In genomic region chr22:20904008-20904979, GRCh38 we compare ENCODE assay signal across 13 cellular contexts. TPM values are rescaled to one million over a fixed set of nuclear protein-coding genes. Genes with fewer than 3 reads are reported as not detected.
DNase-seq lines count a peak whose midpoint lies in the region; ATAC-seq and TF ChIP-seq lines count a peak whose summit lies in the region.
"Had no signal": no experiment of that assay in that cellular context is flagged by ENCODE, and none has a peak within 500 bp of the region (broad histone marks: within the 10 kb centered on the region; RNA-seq: fewer than 3 reads in every experiment).

No MANE protein-coding gene starts in this region.

- ATAC-seq in left lobe of liver (peak; percentile 85), HG03432 (IDR thresholded peaks at IDR 0.05; ENCODE audit: unreplicated experiment) (no peak), GM18861 (IDR thresholded peaks at IDR 0.05; ENCODE audit: unreplicated experiment) (no peak)

- no peaks in the 10 kb centered on the region for H3K27me3 ChIP-seq in A673 (replicated peaks; ENCODE audit: insufficient read depth, low read depth, low read length, poor library complexity)
- H3K27me3 ChIP-seq: colonic mucosa had no signal

- intact Hi-C loops in A673 (cut with micrococcal nuclease; ENCODE audit: unreplicated experiment) = no loop called here

- no peak overlapping the region for H3K4me3 ChIP-seq in A673 (ENCODE audit: low read depth, low read length, poor library complexity, severe bottlenecking)
- H3K4me3 ChIP-seq: colonic mucosa had no signal

- H3K27me3 Mint-ChIP-seq in activated T-cell treated with anti-CD3 and anti-CD28 coated beads, Interleukin-2, amount 50 U/mL, for 24 hours = no peaks in the 10 kb centered on the region
- H3K27me3 Mint-ChIP-seq: memory B cell had no signal

- BruUV-seq in A673 (replicated peaks; lab: Mats Ljungman, UMichigan) = no TSS peak

- no peaks in the 10 kb centered on the region for H3K4me1 Mint-ChIP-seq in activated T-cell treated with anti-CD3 and anti-CD28 coated beads, Interleukin-2, amount 50 U/mL, for 24 hours (ENCODE audit: low read depth)
- H3K4me1 Mint-ChIP-seq: memory B cell had no signal

- no peaks in the 10 kb centered on the region for H3K36me3 ChIP-seq in A673 (ENCODE audit: insufficient read depth, low read length, poor library complexity, severe bottlenecking)
- H3K36me3 ChIP-seq: colonic mucosa had no signal

- POLR2A ChIA-PET in A673 (lab: Charles Lee; ENCODE audit: low non-redundant PET) = no interaction called here

- no peaks in the 10 kb centered on the region for H3K4me1 ChIP-seq in A673 (ENCODE audit: insufficient read depth, low read length, poor library complexity, severe bottlenecking)
- H3K4me1 ChIP-seq: colonic mucosa had no signal

- no peaks in the 10 kb centered on the region for H3K9me3 ChIP-seq in A673 (ENCODE audit: low read depth, low read length, poor library complexity, severe bottlenecking)
- H3K9me3 ChIP-seq: colonic mucosa had no signal

- DNase-seq in A673 (ENCODE audit: low spot score) (peak; percentile 17), HS-5 (ENCODE audit: low read depth) (peak; percentile 98), amniotic epithelial cell (ENCODE audit: low read depth) (peak; percentile 100), left lobe of liver (ENCODE audit: low spot score) (peak; percentile 76), DMS153 treated with DMSO at 0.1 percent for 48 hours (lab: John Stamatoyannopoulos, UW; ENCODE audit: unreplicated experiment) (no peak)
- no peak for DNase-seq in activated T-cell treated with anti-CD3 and anti-CD28 coated beads, Interleukin-2, amount 50 U/mL, for 24 hours
- DNase-seq: activated CD4-positive, alpha-beta T cell treated with anti-CD3 and anti-CD28 coated beads for 4 hours; CD4-positive, CD25-positive, alpha-beta regulatory T cell; colonic mucosa; NCI-H526 had no signal

- no peak overlapping the region for H3K27ac Mint-ChIP-seq in activated T-cell treated with anti-CD3 and anti-CD28 coated beads, Interleukin-2, amount 50 U/mL, for 24 hours
- H3K27ac Mint-ChIP-seq: memory B cell had no signal

- H3K4me3 Mint-ChIP-seq in activated T-cell treated with anti-CD3 and anti-CD28 coated beads, Interleukin-2, amount 50 U/mL, for 24 hours = no peak overlapping the region
- H3K4me3 Mint-ChIP-seq: CD4-positive, CD25-positive, alpha-beta regulatory T cell; memory B cell had no signal

- TF ChIP-seq CTCF in A673 (conservative IDR thresholded peaks at IDR 0.05; ENCODE audit: low read depth, low read length) = no peak

- no peaks in the 10 kb centered on the region for H3K9me3 Mint-ChIP-seq in activated T-cell treated with anti-CD3 and anti-CD28 coated beads, Interleukin-2, amount 50 U/mL, for 24 hours
- H3K9me3 Mint-ChIP-seq: memory B cell had no signal

- H3K36me3 Mint-ChIP-seq in activated T-cell treated with anti-CD3 and anti-CD28 coated beads, Interleukin-2, amount 50 U/mL, for 24 hours (ENCODE audit: low read depth) = no peaks in the 10 kb centered on the region
- H3K36me3 Mint-ChIP-seq: CD4-positive, CD25-positive, alpha-beta regulatory T cell; memory B cell had no signal

- H3K27ac ChIP-seq in A673 (ENCODE audit: low read depth, low read length, poor library complexity, severe bottlenecking) = no peak overlapping the region
- H3K27ac ChIP-seq: colonic mucosa had no signal

- CTCF ChIA-PET in A673 (lab: Charles Lee) = interaction anchor here (1.4 kb wide), 1 partner anchor 13 kb away, joined by 4 read pairs; no protein-coding TSS in a partner anchor

RNA-seq across cellular contexts. Expression of gene CRKL, which starts 12.9 kb away (rescaled TPM):
- total RNA-seq in A673 (2021) (79.0 and 82.5 TPM in 2 replicates), left lobe of liver (41.4 TPM)

RNA-seq across cellular contexts. Expression of gene SNAP29, which starts 45.5 kb away (rescaled TPM):
- total RNA-seq in A673 (2021) (34.0 and 35.3 TPM in 2 replicates), left lobe of liver (24.6 TPM)

RNA-seq across cellular contexts. Expression of gene PI4KA, which starts 45.7 kb away (rescaled TPM):
- 71.6 and 74.9 TPM in 2 replicates for total RNA-seq in A673 (2021)
- total RNA-seq in left lobe of liver = 40.4 TPM

Comparison
In these comparisons a context has a peak if more than half of its experiments do, and no peak if none do; other contexts are left out.
1. DNase-seq: peak in A673 (single experiment), HS-5 (single experiment), amniotic epithelial cell (single experiment) and left lobe of liver (single experiment); none in activated T-cell treated with anti-CD3 and anti-CD28 coated beads, Interleukin-2, amount 50 U/mL, for 24 hours (single experiment) and DMS153 treated with DMSO at 0.1 percent for 48 hours (single experiment).